20 cellular contexts compared by ENCODE assay signal in the genomic region with DNA sequence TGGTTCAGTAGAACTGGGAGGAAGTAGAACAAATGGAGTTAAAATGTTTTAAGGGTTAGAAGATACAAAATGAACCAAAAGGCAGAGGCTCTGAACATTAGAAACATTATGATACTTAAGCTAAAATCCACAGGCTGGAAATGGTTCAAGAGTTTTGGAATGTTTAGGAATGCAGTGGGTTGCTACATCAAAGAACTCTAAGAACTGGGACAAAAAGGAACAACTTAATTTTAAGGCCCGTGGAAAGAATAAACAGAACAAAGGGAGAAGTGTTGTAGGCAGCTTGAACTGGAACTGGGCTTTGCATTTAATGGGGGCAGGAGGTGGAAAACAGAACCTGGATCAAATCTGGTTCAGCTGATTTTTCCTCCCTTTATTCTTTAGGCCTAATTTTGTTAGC. TPM values are rescaled to one million over a fixed set of nuclear protein-coding genes. Genes with fewer than 3 reads are reported as not detected.
DNase-seq lines count a peak whose midpoint lies in the region; ATAC-seq and TF ChIP-seq lines count a peak whose summit lies in the region.
"Had no signal": no experiment of that assay in that cellular context is flagged by ENCODE, and none has a peak within 500 bp of the region (broad histone marks: within the 10 kb centered on the region; RNA-seq: fewer than 3 reads in every experiment).

No MANE protein-coding gene starts in this region.

- peak overlapping the region; percentile 62 for H3K4me2 ChIP-seq in KMS-11
- H3K4me2 ChIP-seq in mammary epithelial cell (ENCODE audit: insufficient read depth, low read depth, low read length): no peak overlapping the region
- H3K4me2 ChIP-seq in mesenchymal stem cell (ENCODE audit: low read length, poor library complexity, severe bottlenecking): no peak overlapping the region

- no TSS peak for BruUV-seq in mammary epithelial cell (replicated peaks; lab: Mats Ljungman, UMichigan)

- H3K9me3 ChIP-seq in mammary epithelial cell (replicated peaks; ENCODE audit: insufficient read depth, low read length): no peaks in the 10 kb centered on the region
- H3K9me3 ChIP-seq in mesenchymal stem cell (ENCODE audit: control insufficient read depth, low read length): no peaks in the 10 kb centered on the region
- H3K9me3 ChIP-seq: esophagus squamous epithelium had no signal

- TF ChIP-seq CTCF in AG10803 (conservative IDR thresholded peaks at IDR 0.05; ENCODE audit: low read length) (no peak), KMS-11 (conservative IDR thresholded peaks at IDR 0.05; ENCODE audit: low read depth, low read length) (no peak), mammary epithelial cell (conservative IDR thresholded peaks at IDR 0.05 in 1 of 2, IDR thresholded peaks at IDR 0.05 in 1 of 2; ENCODE audit: extremely low read depth in 1 of 2, insufficient read depth in 1 of 2, low read depth in 1 of 2, low read length in 2 of 2) (no peak)

- H3K36me3 Mint-ChIP-seq in T-cell: peaks cover 20% of the 10 kb centered on the region

- in situ Hi-C loops in mammary epithelial cell (cut with MboI; ENCODE audit: low sequenced_read_pairs in 2 of 2): no loop called here

- intact Hi-C loops in mammary epithelial cell (cut with micrococcal nuclease): no loop called here

- H3K9ac ChIP-seq in KMS-11: no peak overlapping the region
- no peak overlapping the region for H3K9ac ChIP-seq in mammary epithelial cell (ENCODE audit: insufficient read depth, low read length)
- H3K9ac ChIP-seq in mesenchymal stem cell (ENCODE audit: low read length): peak overlapping the region; percentile 59

- H3K36me3 ChIP-seq in KMS-11 (ENCODE audit: insufficient read depth) (peaks cover 8% of the 10 kb centered on the region; the same call in 1 of the 2 replicates), mammary epithelial cell (ENCODE audit: insufficient read depth, low read length) (peaks cover 25% of the 10 kb centered on the region), mesenchymal stem cell (ENCODE audit: control insufficient read depth in 1 of 2, insufficient read depth in 2 of 2, low read depth in 1 of 2, low read length in 2 of 2) (peaks cover 12 to 51% of the 10 kb centered on the region in 2 experiments)

- no peak overlapping the region for H3K18ac ChIP-seq in mesenchymal stem cell (ENCODE audit: low read depth in 1 of 2, low read length in 2 of 2)

- H2AK5ac ChIP-seq in mesenchymal stem cell (ENCODE audit: low read length, severe bottlenecking): no peak overlapping the region

- H3K4me1 ChIP-seq in KMS-11 (ENCODE audit: low read depth, poor library complexity, severe bottlenecking) (peaks cover 60% of the 10 kb centered on the region), mammary epithelial cell (ENCODE audit: insufficient read depth, low read length) (peaks cover 34% of the 10 kb centered on the region), mesenchymal stem cell (ENCODE audit: control insufficient read depth, insufficient read depth, low read depth, low read length) (peaks cover 1% of the 10 kb centered on the region)

- H3K27ac ChIP-seq in KMS-11 (peak overlapping the region; percentile 74; the same call in 1 of the 2 replicates), mammary epithelial cell (ENCODE audit: insufficient read depth, low read depth, low read length) (peak overlapping the region; percentile 22), mesenchymal stem cell (ENCODE audit: low read length, poor library complexity, severe bottlenecking) (peak overlapping the region; percentile 9)

- H3K27me3 ChIP-seq in KMS-11 (ENCODE audit: insufficient read depth, low read depth) (no peaks in the 10 kb centered on the region), mammary epithelial cell (ENCODE audit: insufficient read depth, low read length) (no peaks in the 10 kb centered on the region), mesenchymal stem cell (ENCODE audit: control insufficient read depth in 1 of 2, insufficient read depth in 1 of 2, low read length in 2 of 2) (no peaks in the 10 kb centered on the region)
- H3K27me3 ChIP-seq: esophagus squamous epithelium had no signal

- no peak overlapping the region for H2BK120ac ChIP-seq in mesenchymal stem cell (ENCODE audit: low read depth, low read length)

- no peak overlapping the region for H3K23ac ChIP-seq in mesenchymal stem cell (ENCODE audit: low read length in 2 of 2)

- peak overlapping the region in 1 of 2 donors; percentile 16 for H3K27ac Mint-ChIP-seq in T-cell
- H3K27ac Mint-ChIP-seq: activated CD4-positive, alpha-beta T cell treated with anti-CD3 and anti-CD28 coated beads, Interleukin-2, amount 10 ng/mL, durations not matched to agents 7 days and 5 days; progenitor cell of endocrine pancreas; type B pancreatic cell had no signal

- no peak overlapping the region for H2BK15ac ChIP-seq in mesenchymal stem cell (ENCODE audit: low read depth, poor library complexity, severe bottlenecking)

- CTCF ChIA-PET in mammary epithelial cell (lab: Charles Lee; ENCODE audit: low non-redundant PET) (no interaction called here), T-cell (lab: Charles Lee) (interaction anchor here in 1 of 2 donors (0.6 kb wide), 1 partner anchor 878 kb away, joined by 4 read pairs; no protein-coding TSS in a partner anchor)

- no peak overlapping the region for H2BK5ac ChIP-seq in mesenchymal stem cell (ENCODE audit: low read depth, low read length, poor library complexity, severe bottlenecking)

- no peak overlapping the region for H3K4me3 ChIP-seq in AG10803 (ENCODE audit: low read length)
- H3K4me3 ChIP-seq in KMS-11 (IDR thresholded peaks at IDR 0.05; ENCODE audit: insufficient read depth, low read depth, low read length): no peak overlapping the region
- H3K4me3 ChIP-seq in mammary epithelial cell (replicated peaks in 1 of 3; ENCODE audit: insufficient read depth in 1 of 3, low read depth in 2 of 3, low read length in 3 of 3): no peak overlapping the region
- no peak overlapping the region for H3K4me3 ChIP-seq in mesenchymal stem cell (ENCODE audit: insufficient read depth in 1 of 2, low read depth in 1 of 2, low read length in 2 of 2)
- H3K4me3 ChIP-seq: esophagus squamous epithelium, GM12878 had no signal

- DNase-seq in AG10803 (ENCODE audit: low read depth) (peak; percentile 75), mammary epithelial cell (no peak), mesenchymal stem cell (no peak), SK-N-DZ (ENCODE audit: low spot score) (no peak), T-cell (no peak), middle frontal gyrus (ENCODE audit: extremely low spot score, low spot score) (no peak), AML-193 (lab: John Stamatoyannopoulos, UW) (no peak)
- DNase-seq: activated CD4-positive, alpha-beta T cell treated with anti-CD3 and anti-CD28 coated beads, Interleukin-2, amount 10 ng/mL, durations not matched to agents 7 days and 5 days; activated naive CD4-positive, alpha-beta T cell treated with anti-CD3 and anti-CD28 coated beads, Interleukin-2, amount 10 ng/mL, durations not matched to agents 7 days and 5 days; DMS79 treated with DMSO at 0.1 percent for 48 hours; esophagus squamous epithelium; KBM-7; mesendoderm; NCI-H1694 treated with DMSO at 0.1 percent for 48 hours; NCI-H524 treated with DMSO at 0.1 percent for 48 hours; T-helper 2 cell had no signal

- H4K8ac ChIP-seq in mesenchymal stem cell (ENCODE audit: low read length): no peak overlapping the region

- no peak for ATAC-seq in T-cell (replicated peaks in 1 of 4)
- ATAC-seq: GM12878 had no signal

- H3K27me3 Mint-ChIP-seq in T-cell: no peaks in the 10 kb centered on the region
- H3K27me3 Mint-ChIP-seq: activated CD4-positive, alpha-beta T cell treated with anti-CD3 and anti-CD28 coated beads, Interleukin-2, amount 10 ng/mL, durations not matched to agents 7 days and 5 days; activated naive CD4-positive, alpha-beta T cell treated with anti-CD3 and anti-CD28 coated beads, Interleukin-2, amount 10 ng/mL, durations not matched to agents 7 days and 5 days; progenitor cell of endocrine pancreas; type B pancreatic cell had no signal

- no peak overlapping the region for H3K4me3 Mint-ChIP-seq in T-cell
- H3K4me3 Mint-ChIP-seq: activated CD4-positive, alpha-beta T cell treated with anti-CD3 and anti-CD28 coated beads, Interleukin-2, amount 10 ng/mL, durations not matched to agents 7 days and 5 days; activated naive CD4-positive, alpha-beta T cell treated with anti-CD3 and anti-CD28 coated beads, Interleukin-2, amount 10 ng/mL, durations not matched to agents 7 days and 5 days; type B pancreatic cell had no signal

- WGBS in mammary epithelial cell (ENCODE audit: low coverage, missing lambda C conversion rate): 10% methylated on average over 1 of the region's 1 CpG
- WGBS in mesenchymal stem cell: 69% methylated on average over 1 of the region's 1 CpG

- H3K4me1 Mint-ChIP-seq in T-cell: peaks cover 36 to 49% (median 43%) of the 10 kb centered on the region in 3 donors

- H4K20me1 ChIP-seq in KMS-11 (ENCODE audit: insufficient read depth): no peaks in the 10 kb centered on the region
- no peaks in the 10 kb centered on the region for H4K20me1 ChIP-seq in mammary epithelial cell (ENCODE audit: insufficient read depth, low read length)

- no peak overlapping the region for H3K4ac ChIP-seq in mesenchymal stem cell (ENCODE audit: low read depth in 1 of 2, low read length in 2 of 2)

- peaks cover 9% of the 10 kb centered on the region; the same call in 1 of the 2 replicates for H3K79me2 ChIP-seq in KMS-11 (ENCODE audit: insufficient read depth, low read depth)
- H3K79me2 ChIP-seq in mammary epithelial cell (ENCODE audit: insufficient read depth, low read length): peaks cover 23% of the 10 kb centered on the region

- no peaks in the 10 kb centered on the region for H3K9me3 Mint-ChIP-seq in T-cell
- H3K9me3 Mint-ChIP-seq: activated CD4-positive, alpha-beta T cell treated with anti-CD3 and anti-CD28 coated beads, Interleukin-2, amount 10 ng/mL, durations not matched to agents 7 days and 5 days; activated naive CD4-positive, alpha-beta T cell treated with anti-CD3 and anti-CD28 coated beads, Interleukin-2, amount 10 ng/mL, durations not matched to agents 7 days and 5 days; type B pancreatic cell had no signal

- dilution Hi-C loops in mammary epithelial cell (cut with HindIII; ENCODE audit: low sequenced_read_pairs): no loop called here

- peaks cover 8% of the 10 kb centered on the region for H3K79me1 ChIP-seq in mesenchymal stem cell (replicated peaks; ENCODE audit: low read length, poor library complexity, severe bottlenecking)

- H3K14ac ChIP-seq in mesenchymal stem cell (ENCODE audit: low read length in 2 of 2): no peak overlapping the region

- H4K91ac ChIP-seq in mesenchymal stem cell (ENCODE audit: low read length): no peak overlapping the region

- H2AFZ ChIP-seq in KMS-11 (ENCODE audit: low read depth) (no peak overlapping the region), mammary epithelial cell (ENCODE audit: low read depth, low read length) (no peak overlapping the region), mesenchymal stem cell (ENCODE audit: low read depth, low read length) (no peak overlapping the region)

- no peak overlapping the region for H2BK12ac ChIP-seq in mesenchymal stem cell (ENCODE audit: low read length in 2 of 2)

- POLR2A ChIA-PET in T-cell (lab: Charles Lee): interaction anchor here in 1 of 2 donors (1.1 kb wide), 1 partner anchor 9 kb away, joined by 11 read pairs; no protein-coding TSS in a partner anchor

RNA-seq across cellular contexts. Expression of a gene that starts 3.5 kb away (rescaled TPM):
- total RNA-seq in mammary epithelial cell (1 to 10 TPM; 7.0 to 8.2 TPM), T-cell (1 to 10 TPM; 3.3 to 8.4 (median 5.2) TPM)
- 6.1 TPM for polyA plus RNA-seq in mammary epithelial cell
- polyA minus RNA-seq in mammary epithelial cell: 2.5 TPM
- 6.4 TPM for polyA plus RNA-seq in mesenchymal stem cell (2013, experiment 1 of 2)
- polyA plus RNA-seq in mesenchymal stem cell (2013, experiment 2 of 2): 6.9 TPM
- 10.9 and 16.4 TPM in 2 replicates for polyA plus RNA-seq in SK-N-DZ (2014; cell fraction: cytosol; rRNA removed)
- 7.0 and 9.3 TPM in 2 replicates for polyA plus RNA-seq in SK-N-DZ (2014; cell fraction: nucleus; rRNA removed)

RNA-seq across cellular contexts. Expression of a gene that starts 16.6 kb away (rescaled TPM):
- total RNA-seq in mammary epithelial cell: 10 to 100 TPM; 54.0 to 97.0 TPM
- polyA plus RNA-seq in mammary epithelial cell: 140 TPM
- 10.1 TPM for polyA minus RNA-seq in mammary epithelial cell
- 149 TPM for polyA plus RNA-seq in mesenchymal stem cell (2013, experiment 1 of 2)
- 165 TPM for polyA plus RNA-seq in mesenchymal stem cell (2013, experiment 2 of 2)
- polyA plus RNA-seq in SK-N-DZ (2014; cell fraction: cytosol; rRNA removed): 303 and 304 TPM in 2 replicates
- 129 and 240 TPM in 2 replicates for polyA plus RNA-seq in SK-N-DZ (2014; cell fraction: nucleus; rRNA removed)
- total RNA-seq in T-cell: 10 to 100 TPM; 37.0 to 50.5 (median 43.7) TPM

RNA-seq across cellular contexts. Expression of a gene that starts 16.8 kb away (rescaled TPM):
- total RNA-seq in mammary epithelial cell (10 to 100 TPM; 29.2 to 77.0 TPM), T-cell (10 to 100 TPM; 37.0 to 46.6 (median 40.8) TPM)
- 66.5 TPM for polyA plus RNA-seq in mammary epithelial cell
- polyA minus RNA-seq in mammary epithelial cell: 0.93 TPM
- 65.8 TPM for polyA plus RNA-seq in mesenchymal stem cell (2013, experiment 1 of 2)
- 82.5 TPM for polyA plus RNA-seq in mesenchymal stem cell (2013, experiment 2 of 2)
- polyA plus RNA-seq in SK-N-DZ (2014; cell fraction: cytosol; rRNA removed): 100 and 142 TPM in 2 replicates
- 260 and 279 TPM in 2 replicates for polyA plus RNA-seq in SK-N-DZ (2014; cell fraction: nucleus; rRNA removed)

Comparison
In these comparisons a context has a peak if more than half of its experiments do, and no peak if none do; other contexts are left out.
1. H3K27ac ChIP-seq: peak in every context shown above with its lines; median percentile 74 in KMS-11; 22 in mammary epithelial cell; 9 in mesenchymal stem cell.